1 cellular context compared by ENCODE assay signal in genomic region chr10:6501931-6502330, GRCh38.
TF ChIP-seq lines count a peak whose summit lies in the region.

No MANE protein-coding gene starts in this region.

TF ChIP-seq in SK-N-SH, 30 proteins besides CTCF, POLR2A, EP300 and RAD21:
- TF ChIP-seq, protein P1, sequence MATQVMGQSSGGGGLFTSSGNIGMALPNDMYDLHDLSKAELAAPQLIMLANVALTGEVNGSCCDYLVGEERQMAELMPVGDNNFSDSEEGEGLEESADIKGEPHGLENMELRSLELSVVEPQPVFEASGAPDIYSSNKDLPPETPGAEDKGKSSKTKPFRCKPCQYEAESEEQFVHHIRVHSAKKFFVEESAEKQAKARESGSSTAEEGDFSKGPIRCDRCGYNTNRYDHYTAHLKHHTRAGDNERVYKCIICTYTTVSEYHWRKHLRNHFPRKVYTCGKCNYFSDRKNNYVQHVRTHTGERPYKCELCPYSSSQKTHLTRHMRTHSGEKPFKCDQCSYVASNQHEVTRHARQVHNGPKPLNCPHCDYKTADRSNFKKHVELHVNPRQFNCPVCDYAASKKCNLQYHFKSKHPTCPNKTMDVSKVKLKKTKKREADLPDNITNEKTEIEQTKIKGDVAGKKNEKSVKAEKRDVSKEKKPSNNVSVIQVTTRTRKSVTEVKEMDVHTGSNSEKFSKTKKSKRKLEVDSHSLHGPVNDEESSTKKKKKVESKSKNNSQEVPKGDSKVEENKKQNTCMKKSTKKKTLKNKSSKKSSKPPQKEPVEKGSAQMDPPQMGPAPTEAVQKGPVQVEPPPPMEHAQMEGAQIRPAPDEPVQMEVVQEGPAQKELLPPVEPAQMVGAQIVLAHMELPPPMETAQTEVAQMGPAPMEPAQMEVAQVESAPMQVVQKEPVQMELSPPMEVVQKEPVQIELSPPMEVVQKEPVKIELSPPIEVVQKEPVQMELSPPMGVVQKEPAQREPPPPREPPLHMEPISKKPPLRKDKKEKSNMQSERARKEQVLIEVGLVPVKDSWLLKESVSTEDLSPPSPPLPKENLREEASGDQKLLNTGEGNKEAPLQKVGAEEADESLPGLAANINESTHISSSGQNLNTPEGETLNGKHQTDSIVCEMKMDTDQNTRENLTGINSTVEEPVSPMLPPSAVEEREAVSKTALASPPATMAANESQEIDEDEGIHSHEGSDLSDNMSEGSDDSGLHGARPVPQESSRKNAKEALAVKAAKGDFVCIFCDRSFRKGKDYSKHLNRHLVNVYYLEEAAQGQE (IDR thresholded peaks at IDR 0.05; ENCODE audit: low read depth, low read length), result no peak
- TF ChIP-seq POLR2AphosphoS5 (IDR thresholded peaks at IDR 0.05; ENCODE audit: low read depth, low read length) (no peak), FOXJ3 (CRISPR knock-in tag; IDR thresholded peaks at IDR 0.05) (no peak)
